In genomic region chr10:79274279-79275104, GRCh38 we compare ENCODE assay signal across 9 cellular contexts.
DNase-seq lines count a peak whose midpoint lies in the region; ATAC-seq and TF ChIP-seq lines count a peak whose summit lies in the region.
"Had no signal": no experiment of that assay in that cellular context is flagged by ENCODE, and none has a peak within 500 bp of the region (broad histone marks: within the 10 kb centered on the region; RNA-seq: fewer than 3 reads in every experiment).

No MANE protein-coding gene starts in this region.

- H3K4me3 ChIP-seq in A673 (ENCODE audit: low read depth, low read length, poor library complexity, severe bottlenecking) (no peak overlapping the region), esophagus (ENCODE audit: low read depth in 1 of 2, low read length in 2 of 2) (no peak overlapping the region)

- intact Hi-C loops in A673 (cut with micrococcal nuclease; ENCODE audit: unreplicated experiment), result no loop called here

- WGBS in esophagus, 2 donors, result 48 to 51% methylated on average over 31 to 32 of the region's 32 CpGs

- H3K27ac ChIP-seq in A673 (ENCODE audit: low read depth, low read length, poor library complexity, severe bottlenecking) (peak overlapping the region; percentile 23), esophagus (ENCODE audit: low read depth in 2 of 2, low read length in 1 of 2) (peak overlapping the region; percentile 85 to 96)

- H3K9me3 ChIP-seq in A673 (ENCODE audit: low read depth, low read length, poor library complexity, severe bottlenecking), result no peaks in the 10 kb centered on the region
- H3K9me3 ChIP-seq in esophagus (ENCODE audit: control insufficient read depth in 2 of 2, insufficient read depth in 1 of 2, low read depth in 1 of 2, low read length in 1 of 2), result no peaks in the 10 kb centered on the region

- DNase-seq in A673 (ENCODE audit: low spot score) (no peak), NCI-H524 (lab: John Stamatoyannopoulos, UW) (peak; percentile 45 to 81), myocyte (ENCODE audit: low read depth) (peak; percentile 33), NCI-H2196 treated with DMSO at 0.1 percent for 48 hours (lab: John Stamatoyannopoulos, UW; ENCODE audit: unreplicated experiment) (no peak), DMS53 treated with DMSO at 0.1 percent for 48 hours (lab: John Stamatoyannopoulos, UW; ENCODE audit: unreplicated experiment) (no peak)
- DNase-seq in activated T-cell treated with anti-CD3 and anti-CD28 coated beads, Interleukin-2, amount 50 U/mL, for 48 hours, result no peak
- DNase-seq: activated CD4-positive, alpha-beta T cell treated with anti-CD3 and anti-CD28 coated beads for 1 hour had no signal

- H3K4me1 ChIP-seq in A673 (ENCODE audit: insufficient read depth, low read length, poor library complexity, severe bottlenecking) (peaks cover 9% of the 10 kb centered on the region), esophagus (ENCODE audit: control insufficient read depth in 2 of 2, insufficient read depth in 2 of 2, low read length in 1 of 2) (peaks cover 16 to 40% of the 10 kb centered on the region in 2 donors)

- H3K36me3 ChIP-seq in A673 (ENCODE audit: insufficient read depth, low read length, poor library complexity, severe bottlenecking), result peaks cover 3% of the 10 kb centered on the region
- H3K36me3 ChIP-seq in esophagus (ENCODE audit: control insufficient read depth in 2 of 2, insufficient read depth in 2 of 2, low read length in 1 of 2), result peaks cover 6 to 31% of the 10 kb centered on the region in 2 donors

- no peaks in the 10 kb centered on the region for H3K27me3 ChIP-seq in A673 (replicated peaks; ENCODE audit: insufficient read depth, low read depth, low read length, poor library complexity)
- no peaks in the 10 kb centered on the region for H3K27me3 ChIP-seq in esophagus (ENCODE audit: control insufficient read depth in 1 of 2, insufficient read depth in 2 of 2, low read length in 2 of 2)

- no peak for TF ChIP-seq CTCF in A673 (conservative IDR thresholded peaks at IDR 0.05; ENCODE audit: low read depth, low read length)

- BruUV-seq in A673 (replicated peaks; lab: Mats Ljungman, UMichigan), result no TSS peak

- CTCF ChIA-PET in A673 (lab: Charles Lee), result no interaction called here

- POLR2A ChIA-PET in A673 (lab: Charles Lee; ENCODE audit: low non-redundant PET), result no interaction called here

- no peak for ATAC-seq in HG02852 (IDR thresholded peaks at IDR 0.05; ENCODE audit: unreplicated experiment)

Comparison
In these comparisons a context has a peak if more than half of its experiments do, and no peak if none do; other contexts are left out.
1. DNase-seq: peak in NCI-H524 (2 of 2) and myocyte (single experiment); none in A673 (single experiment), NCI-H2196 treated with DMSO at 0.1 percent for 48 hours (single experiment), activated T-cell treated with anti-CD3 and anti-CD28 coated beads, Interleukin-2, amount 50 U/mL, for 48 hours (0 of 2) and DMS53 treated with DMSO at 0.1 percent for 48 hours (single experiment).